Comparison of ENCODE assay signal across 8 cellular contexts in the genomic region with DNA sequence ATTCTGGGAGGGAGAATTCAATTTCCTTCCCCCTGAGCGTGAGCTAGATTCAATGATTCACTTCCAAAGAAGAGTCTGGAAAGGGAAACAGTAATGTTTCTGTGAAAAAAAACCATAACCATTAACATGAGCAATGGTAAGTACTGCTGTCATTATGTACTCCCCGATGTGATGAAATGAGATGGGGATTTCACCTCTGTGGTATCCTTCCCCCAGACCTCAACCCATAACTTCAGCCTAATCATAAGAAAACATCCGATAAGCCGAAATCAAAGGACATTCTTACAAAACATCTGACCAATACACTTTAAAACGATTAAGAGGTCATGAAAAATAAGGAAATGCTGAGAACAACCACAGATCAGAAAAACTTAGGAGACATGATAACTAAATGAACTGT. TPM values are rescaled to one million over a fixed set of nuclear protein-coding genes. Genes with fewer than 3 reads are reported as not detected.
A peak's percentile ranks its signal among the peaks of the same experiment; 100 is the strongest.
DNase-seq lines count a peak whose midpoint lies in the region; ATAC-seq and TF ChIP-seq lines count a peak whose summit lies in the region.

No MANE protein-coding gene starts in this region.

- H3K9me3 ChIP-seq in SK-N-MC (ENCODE audit: low read depth, low read length) (no peaks in the 10 kb centered on the region), SJCRH30 (replicated peaks) (no peaks in the 10 kb centered on the region)

- H3K36me3 ChIP-seq in SK-N-MC (ENCODE audit: insufficient read depth, low read length) (peaks cover 8% of the 10 kb centered on the region; the same call in 1 of the 2 replicates), SJCRH30 (peaks cover 5% of the 10 kb centered on the region; the same call in 1 of the 2 replicates)

- no peak overlapping the region for H3K4me3 ChIP-seq in GM12865 (ENCODE audit: low read depth, low read length)
- no peak overlapping the region for H3K4me3 ChIP-seq in SK-N-MC
- no peak overlapping the region for H3K4me3 ChIP-seq in fibroblast of the aortic adventitia (ENCODE audit: low read depth, low read length)
- H3K4me3 ChIP-seq in SJCRH30: no peak overlapping the region

- H3K4me1 ChIP-seq in SJCRH30: no peaks in the 10 kb centered on the region

- TF ChIP-seq CTCF in GM12865 (IDR thresholded peaks at IDR 0.05; ENCODE audit: insufficient read depth, low read depth, low read length, missing control alignments) (no peak), fibroblast of the aortic adventitia (IDR thresholded peaks at IDR 0.05; ENCODE audit: insufficient read depth, low read length) (no peak), GM10266 (IDR thresholded peaks at IDR 0.05; ENCODE audit: control insufficient read depth, insufficient read depth, low read depth, missing control alignments) (no peak)

- 0 out of 2 replicates have a peak overlapping the region, but pooled peaks have one; percentile 3 for H3K27ac ChIP-seq in SK-N-MC
- no peak overlapping the region for H3K27ac ChIP-seq in SJCRH30

- no peak overlapping the region for H3K9ac ChIP-seq in SK-N-MC (ENCODE audit: insufficient read length)

- peak; percentile 48 for DNase-seq in GM12865 (ENCODE audit: low read depth)
- no peak for DNase-seq in SK-N-MC (ENCODE audit: low read depth, low spot score)
- peak; percentile 15 for DNase-seq in fibroblast of the aortic adventitia (ENCODE audit: low read depth)
- DNase-seq in GM10266 (ENCODE audit: extremely low spot score): no peak
- DNase-seq in SJCRH30: no peak
- no peak for DNase-seq in DMS153 (lab: John Stamatoyannopoulos, UW)

- H3K27me3 ChIP-seq in SJCRH30: no peaks in the 10 kb centered on the region

- ATAC-seq in GM21423 (IDR thresholded peaks at IDR 0.05; ENCODE audit: unreplicated experiment) (peak; percentile 44), GM21447 (IDR thresholded peaks at IDR 0.05; ENCODE audit: unreplicated experiment) (no peak)

RNA-seq across cellular contexts. Expression of gene EZH2, which starts 27.2 kb away (rescaled TPM):
- total RNA-seq in fibroblast of the aortic adventitia (ENCODE audit: low replicate concordance): 15.0 and 30.1 TPM in 2 replicates
- total RNA-seq in SJCRH30 (2014; rRNA removed; shearing (Covaris generic)): 64.8 and 75.7 TPM in 2 replicates

Comparison
In these comparisons a context has a peak if more than half of its experiments do, and no peak if none do; other contexts are left out.
1. DNase-seq: peak in GM12865 (single experiment) and fibroblast of the aortic adventitia (single experiment); none in SK-N-MC (single experiment), GM10266 (single experiment), SJCRH30 (0 of 2) and DMS153 (single experiment).